In the genomic region with DNA sequence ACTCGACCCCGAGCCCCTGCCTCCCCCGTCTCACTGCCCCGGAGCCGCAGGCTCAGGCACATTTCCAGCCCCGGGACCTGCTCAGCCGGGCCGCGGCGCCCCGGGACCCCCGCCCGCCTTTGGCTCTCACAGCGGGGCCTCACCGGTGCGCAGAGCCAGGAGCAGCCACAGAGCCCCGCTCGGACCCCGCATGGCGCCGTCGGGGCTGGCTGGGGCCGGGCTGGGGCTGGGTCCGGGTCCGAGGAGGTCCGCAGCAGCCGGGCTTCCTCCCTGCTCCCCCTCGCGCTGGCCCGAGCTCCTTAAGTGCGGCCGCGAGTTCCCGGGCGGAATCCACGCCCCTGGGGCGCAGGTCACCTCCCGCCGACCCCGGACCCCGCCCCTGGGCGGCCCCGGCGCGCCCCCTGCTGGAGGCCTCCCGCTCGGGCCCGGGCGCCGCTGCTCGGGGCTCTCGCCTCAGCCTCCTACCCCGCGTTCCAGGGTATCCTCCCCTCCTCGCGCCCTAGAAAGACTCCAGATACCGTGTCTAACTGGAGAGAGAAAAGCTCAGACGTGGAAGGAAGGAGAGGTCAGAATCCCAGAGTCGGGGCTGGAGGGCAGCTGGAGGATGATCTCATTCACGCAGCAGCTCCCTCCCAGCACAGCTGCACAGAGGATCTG, we compare ENCODE assay signal across 7 cellular contexts. TPM values are rescaled to one million over a fixed set of nuclear protein-coding genes. Genes with fewer than 3 reads are reported as not detected.
DNase-seq lines count a peak whose midpoint lies in the region; ATAC-seq and TF ChIP-seq lines count a peak whose summit lies in the region.

MELTF (minus strand) TSS at position 307 of the 657 bp plus-strand sequence; CDS start at position 192, 115 bp downstream.

- no peak for DNase-seq in HFF-Myc (ENCODE audit: extremely low read depth, low read depth)
- DNase-seq in NCI-H1048 (lab: John Stamatoyannopoulos, UW), result peak; percentile 27
- DNase-seq in WTC11 (ENCODE audit: low spot score), result peak; percentile 70
- peak; percentile 36 to 60 for DNase-seq in central memory CD8-positive, alpha-beta T cell (ENCODE audit: low spot score in 2 of 2)
- peak; percentile 48 to 73 (median 55) for DNase-seq in stimulated activated CD4-positive, alpha-beta T cell treated with anti-CD3 and anti-CD28 coated beads, TNF-alpha, amount 100 ng/mL, for 48 hours (ENCODE audit: low read depth in 3 of 3)

- ATAC-seq in WTC11, result peak; percentile 82
- peak; percentile 82 for ATAC-seq in central memory CD8-positive, alpha-beta T cell (replicated peaks; ENCODE audit: extremely low read depth, poor library complexity, severe bottlenecking)

- no peaks in the 10 kb centered on the region for H3K9me3 ChIP-seq in liver (ENCODE audit: control insufficient read depth in 4 of 4, low read length in 3 of 4)

- no peak within 1 kb of the TSS for H3K27ac ChIP-seq in liver (ENCODE audit: low read depth in 1 of 2, low read length in 2 of 2)

- H3K27me3 ChIP-seq in liver (ENCODE audit: control insufficient read depth in 4 of 4, insufficient read depth in 4 of 4, low read length in 3 of 4), result no peaks in the 10 kb centered on the region

- H3K4me3 ChIP-seq in GM12875 (ENCODE audit: low read depth, low read length) (peak within 1 kb of the TSS; percentile 89), HFF-Myc (replicated peaks; ENCODE audit: low read depth, low read length) (peak within 1 kb of the TSS; percentile 38), liver (ENCODE audit: low read depth in 1 of 3, low read length in 3 of 3) (peak within 1 kb of the TSS in 2 of 3 donors; percentile 27 to 53)

- H3K4me1 ChIP-seq in liver (ENCODE audit: control insufficient read depth in 4 of 4, insufficient read depth in 4 of 4, low read length in 3 of 4), result peaks cover 0 to 10% (median 6%) of the 10 kb centered on the region in 4 donors

- CTCF ChIA-PET in WTC11 (lab: Charles Lee), result interaction anchor here (0.6 to 4.9 kb wide), 25 partner anchors 8 to 501 kb away, joined by 3 to 48 read pairs (median 4); no protein-coding TSS in a partner anchor

- H3K36me3 Mint-ChIP-seq in WTC11, result no peaks in the 10 kb centered on the region
- no peaks in the 10 kb centered on the region for H3K36me3 Mint-ChIP-seq in central memory CD8-positive, alpha-beta T cell (ENCODE audit: insufficient read depth)

- H3K9ac ChIP-seq in liver (ENCODE audit: low read depth in 1 of 2, low read length in 2 of 2), result peak within 1 kb of the TSS in 1 of 2 donors; percentile 27

- H3K4me1 Mint-ChIP-seq in WTC11, result peaks cover 10% of the 10 kb centered on the region; the same call in 1 of the 2 replicates
- H3K4me1 Mint-ChIP-seq in central memory CD8-positive, alpha-beta T cell, result no peaks in the 10 kb centered on the region

- 3% methylated on average over 60 of the region's 60 CpGs for WGBS in liver

- peak within 1 kb of the TSS; percentile 75 for H3K4me3 Mint-ChIP-seq in WTC11
- peak within 1 kb of the TSS; percentile 78 for H3K4me3 Mint-ChIP-seq in central memory CD8-positive, alpha-beta T cell

- POLR2A ChIA-PET in WTC11 (lab: Charles Lee), result interaction anchor here (0.5 kb wide), 1 partner anchor 553 kb away, joined by 4 read pairs; no protein-coding TSS in a partner anchor

- H3K27me3 Mint-ChIP-seq in WTC11 (ENCODE audit: low read depth), result peaks cover 20% of the 10 kb centered on the region
- H3K27me3 Mint-ChIP-seq in central memory CD8-positive, alpha-beta T cell, result no peaks in the 10 kb centered on the region

- peak in 1 of 2 donors; percentile 23 for TF ChIP-seq RAD21 in liver (IDR thresholded peaks at IDR 0.05)

- peak; percentile 94 for TF ChIP-seq CTCF in GM12875 (IDR thresholded peaks at IDR 0.05; ENCODE audit: borderline replicate concordance, insufficient read depth, low read depth, low read length)
- TF ChIP-seq CTCF in HFF-Myc (IDR thresholded peaks at IDR 0.05; ENCODE audit: low read depth, low read length, missing control alignments), result peak; percentile 61
- peak; percentile 88 for TF ChIP-seq CTCF in WTC11 (IDR thresholded peaks at IDR 0.05)
- peak; percentile 62 for TF ChIP-seq CTCF in liver (IDR thresholded peaks at IDR 0.05; ENCODE audit: low read depth, low read length, missing input control)

- peaks cover 4% of the 10 kb centered on the region for H3K9me3 Mint-ChIP-seq in WTC11
- no peaks in the 10 kb centered on the region for H3K9me3 Mint-ChIP-seq in central memory CD8-positive, alpha-beta T cell

- H3K36me3 ChIP-seq in liver (ENCODE audit: control insufficient read depth in 4 of 4, insufficient read depth in 3 of 4, low read depth in 1 of 4, low read length in 3 of 4), result no peaks in the 10 kb centered on the region

- no peak within 1 kb of the TSS for H3K27ac Mint-ChIP-seq in WTC11
- H3K27ac Mint-ChIP-seq in central memory CD8-positive, alpha-beta T cell (ENCODE audit: low read depth), result no peak within 1 kb of the TSS

TF ChIP-seq in WTC11, 78 proteins besides CTCF, POLR2A, EP300 and RAD21 (continues in another document):
- no peak for TF ChIP-seq GABPB1 (CRISPR knock-in tag; IDR thresholded peaks at IDR 0.05)
- no peak for TF ChIP-seq ATF2 (CRISPR knock-in tag; IDR thresholded peaks at IDR 0.05; ENCODE audit: borderline replicate concordance, low read depth)
- peak; percentile 59 for TF ChIP-seq ZNF423 (CRISPR knock-in tag; IDR thresholded peaks at IDR 0.05)
- no peak for TF ChIP-seq JUN (CRISPR knock-in tag; IDR thresholded peaks at IDR 0.05)
- 0 out of 2 replicates have a peak, but pooled peaks have one; percentile 25 for TF ChIP-seq ZNF317 (CRISPR knock-in tag; IDR thresholded peaks at IDR 0.05; ENCODE audit: borderline replicate concordance, low read depth)
- no peak for TF ChIP-seq NFYB (CRISPR knock-in tag; conservative IDR thresholded peaks at IDR 0.05; ENCODE audit: low read depth)
- no peak for TF ChIP-seq ZNF121 (CRISPR knock-in tag; IDR thresholded peaks at IDR 0.05)
- TF ChIP-seq, protein P1, sequence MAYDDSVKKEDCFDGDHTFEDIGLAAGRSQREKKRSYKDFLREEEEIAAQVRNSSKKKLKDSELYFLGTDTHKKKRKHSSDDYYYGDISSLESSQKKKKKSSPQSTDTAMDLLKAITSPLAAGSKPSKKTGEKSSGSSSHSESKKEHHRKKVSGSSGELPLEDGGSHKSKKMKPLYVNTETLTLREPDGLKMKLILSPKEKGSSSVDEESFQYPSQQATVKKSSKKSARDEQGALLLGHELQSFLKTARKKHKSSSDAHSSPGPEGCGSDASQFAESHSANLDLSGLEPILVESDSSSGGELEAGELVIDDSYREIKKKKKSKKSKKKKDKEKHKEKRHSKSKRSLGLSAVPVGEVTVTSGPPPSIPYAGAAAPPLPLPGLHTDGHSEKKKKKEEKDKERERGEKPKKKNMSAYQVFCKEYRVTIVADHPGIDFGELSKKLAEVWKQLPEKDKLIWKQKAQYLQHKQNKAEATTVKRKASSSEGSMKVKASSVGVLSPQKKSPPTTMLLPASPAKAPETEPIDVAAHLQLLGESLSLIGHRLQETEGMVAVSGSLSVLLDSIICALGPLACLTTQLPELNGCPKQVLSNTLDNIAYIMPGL (CRISPR knock-in tag; IDR thresholded peaks at IDR 0.05), result peak; percentile 88

TF ChIP-seq in liver, 16 proteins besides CTCF, POLR2A, EP300 and RAD21 (continues in another document):
- TF ChIP-seq GABPA (IDR thresholded peaks at IDR 0.05 in 1 of 2, conservative IDR thresholded peaks at IDR 0.05 in 1 of 2) (no peak), TAF1 (conservative IDR thresholded peaks at IDR 0.05) (no peak), SP1 (IDR thresholded peaks at IDR 0.05) (no peak), EGR1 (IDR thresholded peaks at IDR 0.05; ENCODE audit: low read depth in 2 of 2) (no peak), ATF3 (IDR thresholded peaks at IDR 0.05) (no peak), JUND (IDR thresholded peaks at IDR 0.05) (no peak), ZBTB33 (IDR thresholded peaks at IDR 0.05) (no peak), HNF4A (conservative IDR thresholded peaks at IDR 0.05) (no peak)

RNA-seq across cellular contexts. Expression of gene MELTF, which starts in this region (rescaled TPM):
- total RNA-seq in WTC11 (2021) (7.3 to 9.5 TPM (median 8.7 TPM) in 3 replicates), liver (1 to 10 TPM in 1 of 2 donors, under 1 TPM in 1; 0.92 to 1.2 TPM)
- polyA plus RNA-seq in liver, result 1 to 10 TPM in 1 of 2 donors, under 1 TPM in 1; 0.14 to 1.1 TPM

Comparison
In these comparisons a context has a peak if more than half of its experiments do, and no peak if none do; other contexts are left out.
1. H3K4me3 ChIP-seq: peak in every context shown above with its lines; median percentile 89 in GM12875; 40 in liver; 38 in HFF-Myc.